In genomic region chr2:223558970-223559369, GRCh38 we compare ENCODE assay signal across 28 cellular contexts. TPM values are rescaled to one million over a fixed set of nuclear protein-coding genes. Genes with fewer than 3 reads are reported as not detected.
DNase-seq lines count a peak whose midpoint lies in the region; ATAC-seq, FAIRE-seq and TF ChIP-seq lines count a peak whose summit lies in the region.
"Had no signal": no experiment of that assay in that cellular context is flagged by ENCODE, and none has a peak within 500 bp of the region (broad histone marks: within the 10 kb centered on the region; RNA-seq: fewer than 3 reads in every experiment).

No MANE protein-coding gene starts in this region.

- TF ChIP-seq POLR2A in A549 (IDR thresholded peaks at IDR 0.05; ENCODE audit: low read length) (no peak), HCT116 (IDR thresholded peaks at IDR 0.05; ENCODE audit: borderline replicate concordance, extremely low read depth, insufficient read depth, insufficient read length) (no peak)

- TF ChIP-seq RAD21 in A549 (conservative IDR thresholded peaks at IDR 0.05 in 1 of 2, IDR thresholded peaks at IDR 0.05 in 1 of 2) (no peak), HCT116 (IDR thresholded peaks at IDR 0.05; ENCODE audit: low read depth) (no peak)

- CTCF ChIA-PET in A549 (lab: Yijun Ruan, JAX), result interaction anchor here (1.2 kb wide), 1 partner anchor 587 kb away, joined by 7 read pairs; no protein-coding TSS in a partner anchor
- CTCF ChIA-PET in HCT116 (lab: Charles Lee), result interaction anchor here (1.0 kb wide), 1 partner anchor 281 kb away, joined by 4 read pairs; no protein-coding TSS in a partner anchor
- CTCF ChIA-PET in OCI-LY7 (lab: Charles Lee; ENCODE audit: unreplicated experiment), result no interaction called here

- H3K4me3 ChIP-seq in A549, result no peak overlapping the region
- H3K4me3 ChIP-seq in HCT116 (replicated peaks in 1 of 2; ENCODE audit: low read depth in 1 of 2, low read length in 2 of 2), result peak overlapping the region in 1 of 2 experiments; percentile 18; a peak in 1 of 4 replicates
- H3K4me3 ChIP-seq in OCI-LY3 (ENCODE audit: low read length), result no peak overlapping the region
- no peak overlapping the region for H3K4me3 ChIP-seq in endodermal cell (ENCODE audit: low read length)
- no peak overlapping the region for H3K4me3 ChIP-seq in OCI-LY7 (ENCODE audit: low read depth, low read length, poor library complexity, severe bottlenecking)
- H3K4me3 ChIP-seq: Peyer's patch had no signal

- H3K4me3 Mint-ChIP-seq in endodermal cell, result no peak overlapping the region
- H3K4me3 Mint-ChIP-seq: CD8-positive, alpha-beta memory T cell had no signal

- H3K4me2 ChIP-seq in A549 (0 out of 3 replicates have a peak overlapping the region, but pooled peaks have one; percentile 24), HCT116 (ENCODE audit: low read length) (peak overlapping the region; percentile 86), OCI-LY3 (ENCODE audit: low read length) (0 out of 2 replicates have a peak overlapping the region, but pooled peaks have one; percentile 17), OCI-LY7 (ENCODE audit: low read length) (no peak overlapping the region)

- H2AFZ ChIP-seq in HCT116 (ENCODE audit: low read depth, low read length, poor library complexity, severe bottlenecking) (no peak overlapping the region), OCI-LY3 (ENCODE audit: low read depth, low read length) (no peak overlapping the region), OCI-LY7 (ENCODE audit: low read length) (no peak overlapping the region)

- RAD21 ChIA-PET in HCT116 (lab: Charles Lee; ENCODE audit: low non-redundant PET in 1 of 2, low total read pairs in 2 of 2, uncharacterized antibody in 2 of 2, unreplicated experiment in 2 of 2), result interaction anchor here in 1 of 2 experiments (1.2 kb wide), 1 partner anchor 9 kb away, joined by 3 read pairs; no protein-coding TSS in a partner anchor

- H3K36me3 ChIP-seq in HCT116 (ENCODE audit: control insufficient read depth in 1 of 2, insufficient read depth in 2 of 2, low read length in 2 of 2) (peaks cover 0 to 9% of the 10 kb centered on the region in 2 experiments; a peak in 1 of 4 replicates), OCI-LY3 (replicated peaks; ENCODE audit: low read depth, low read length) (no peaks in the 10 kb centered on the region), endodermal cell (ENCODE audit: control insufficient read depth, insufficient read depth, low read length) (no peaks in the 10 kb centered on the region), OCI-LY7 (ENCODE audit: insufficient read depth, low read length) (no peaks in the 10 kb centered on the region)
- H3K36me3 ChIP-seq: Peyer's patch had no signal

- peaks cover 29% of the 10 kb centered on the region for H3K4me1 ChIP-seq in A549
- H3K4me1 ChIP-seq in HCT116 (ENCODE audit: control insufficient read depth in 1 of 2, insufficient read depth in 2 of 2, low read length in 2 of 2), result peaks cover 92 to 100% of the 10 kb centered on the region in 2 experiments
- no peaks in the 10 kb centered on the region for H3K4me1 ChIP-seq in OCI-LY3 (ENCODE audit: low read length)
- H3K4me1 ChIP-seq in endodermal cell (ENCODE audit: control insufficient read depth, insufficient read depth, low read length), result no peaks in the 10 kb centered on the region
- no peaks in the 10 kb centered on the region for H3K4me1 ChIP-seq in OCI-LY7 (ENCODE audit: insufficient read depth, low read length, poor library complexity, severe bottlenecking)
- H3K4me1 ChIP-seq: Peyer's patch had no signal

- POLR2A ChIA-PET in A549 (lab: Yijun Ruan, JAX), result no interaction called here
- POLR2A ChIA-PET in HCT116 (lab: Charles Lee), result interaction anchor here (1.6 to 2.3 kb wide), 2 partner anchors 9 to 22 kb away, joined by 4 to 12 read pairs; no protein-coding TSS in a partner anchor
- POLR2A ChIA-PET in OCI-LY7 (lab: Charles Lee), result interaction anchor here (0.7 kb wide), 1 partner anchor 305 kb away, joined by 3 read pairs; no protein-coding TSS in a partner anchor

- no peaks in the 10 kb centered on the region for H3K9me2 ChIP-seq in HCT116 (ENCODE audit: insufficient read depth)
- H3K9me2 ChIP-seq in OCI-LY7 (ENCODE audit: insufficient read depth, low read length), result no peaks in the 10 kb centered on the region

- no peaks in the 10 kb centered on the region for H3K36me3 Mint-ChIP-seq in endodermal cell (ENCODE audit: low read depth)
- H3K36me3 Mint-ChIP-seq: CD8-positive, alpha-beta memory T cell had no signal

- H3K27me3 ChIP-seq in HCT116 (ENCODE audit: insufficient read depth, low read length) (no peaks in the 10 kb centered on the region), OCI-LY3 (ENCODE audit: low read depth, low read length) (no peaks in the 10 kb centered on the region), endodermal cell (ENCODE audit: control insufficient read depth, insufficient read depth, low read length, poor library complexity, severe bottlenecking) (no peaks in the 10 kb centered on the region)
- H3K27me3 ChIP-seq: Peyer's patch had no signal

- no peaks in the 10 kb centered on the region for H3K9me3 Mint-ChIP-seq in endodermal cell

- intact Hi-C loops in HCT116 (cut with micrococcal nuclease) (no loop called here), OCI-LY7 (cut with micrococcal nuclease; ENCODE audit: unreplicated experiment) (no loop called here)

- peaks cover 3% of the 10 kb centered on the region for H3K27me3 Mint-ChIP-seq in endodermal cell (ENCODE audit: insufficient read depth)

- peaks cover 39% of the 10 kb centered on the region for H3K79me2 ChIP-seq in HCT116 (ENCODE audit: insufficient read depth, low read length)
- no peaks in the 10 kb centered on the region for H3K79me2 ChIP-seq in OCI-LY3 (ENCODE audit: low read length)
- H3K79me2 ChIP-seq in OCI-LY7 (ENCODE audit: insufficient read depth, low read depth, low read length), result no peaks in the 10 kb centered on the region

- TF ChIP-seq CTCF in A549 (IDR thresholded peaks at IDR 0.05) (no peak), HCT116 (IDR thresholded peaks at IDR 0.05 in 2 of 3, conservative IDR thresholded peaks at IDR 0.05 in 1 of 3; ENCODE audit: borderline replicate concordance in 1 of 3, insufficient read depth in 1 of 3, low read depth in 2 of 3, low read length in 2 of 3) (no peak), OCI-LY3 (IDR thresholded peaks at IDR 0.05; ENCODE audit: low read depth, low read length) (no peak), endodermal cell (conservative IDR thresholded peaks at IDR 0.05) (no peak), OCI-LY7 (conservative IDR thresholded peaks at IDR 0.05; ENCODE audit: low read length) (no peak)

- no peaks in the 10 kb centered on the region for H3K9me3 ChIP-seq in A549
- no peaks in the 10 kb centered on the region for H3K9me3 ChIP-seq in HCT116 (ENCODE audit: control insufficient read depth in 1 of 2, insufficient read depth in 1 of 2, low read depth in 1 of 2, low read length in 2 of 2)
- no peaks in the 10 kb centered on the region for H3K9me3 ChIP-seq in OCI-LY3 (ENCODE audit: insufficient read depth, low read length)
- no peaks in the 10 kb centered on the region for H3K9me3 ChIP-seq in endodermal cell (ENCODE audit: control insufficient read depth, low read length)
- H3K9me3 ChIP-seq in OCI-LY7 (ENCODE audit: low read length), result no peaks in the 10 kb centered on the region
- H3K9me3 ChIP-seq: Peyer's patch had no signal

- BruUV-seq in HCT116 (replicated peaks; lab: Mats Ljungman, UMichigan), result no TSS peak
- BruUV-seq in OCI-LY7 (replicated peaks; lab: Mats Ljungman, UMichigan), result no TSS peak

- ATAC-seq in A549 (no peak), HCT116 (no peak)

- H3K27ac ChIP-seq in A549, result no peak overlapping the region
- H3K27ac ChIP-seq in HCT116 (ENCODE audit: low read depth, low read length), result peak overlapping the region; percentile 98
- no peak overlapping the region for H3K27ac ChIP-seq in OCI-LY3 (ENCODE audit: low read length)
- no peak overlapping the region for H3K27ac ChIP-seq in endodermal cell (ENCODE audit: low read depth, low read length)
- H3K27ac ChIP-seq in OCI-LY7 (ENCODE audit: low read depth, low read length, poor library complexity, severe bottlenecking), result no peak overlapping the region
- H3K27ac ChIP-seq: Peyer's patch had no signal

- no peak for TF ChIP-seq EP300 in A549 (IDR thresholded peaks at IDR 0.05)

- H3K4me1 Mint-ChIP-seq in endodermal cell, result peaks cover 6% of the 10 kb centered on the region
- H3K4me1 Mint-ChIP-seq: CD8-positive, alpha-beta memory T cell had no signal

- DNase-seq in NCI-H748 (lab: John Stamatoyannopoulos, UW; ENCODE audit: unreplicated experiment), result peak; percentile 31
- no peak for DNase-seq in NCI-H748 treated with DMSO at 0.1 percent for 48 hours (lab: John Stamatoyannopoulos, UW)
- no peak for DNase-seq in A549 (ENCODE audit: low read depth in 1 of 2, low spot score in 1 of 2)
- no peak for DNase-seq in HCT116 (ENCODE audit: low read depth, low spot score)
- no peak for DNase-seq in endodermal cell
- DNase-seq in OCI-LY7 (ENCODE audit: low spot score), result no peak
- DNase-seq in activated CD8-positive, alpha-beta memory T cell treated with anti-CD3 and anti-CD28 coated beads, Interleukin-2, amount 50 U/mL, for 48 hours, result no peak
- DNase-seq: C1 segment of cervical spinal cord; CD8-positive, alpha-beta memory T cell; DMS 273 treated with DMSO at 0.1 percent for 48 hours; DMS79; GF-D8; GOT3; HCEC 1CT; IMR-90; KG1; NCI-H1092; NCI-H1417 treated with DMSO at 0.1 percent for 48 hours; NCI-H1694 treated with DMSO at 0.1 percent for 48 hours; NCI-H226; NCI-H510A treated with DMSO at 0.1 percent for 48 hours; NCI-H774; OCI-M1; Peyer's patch; SHP77 treated with DMSO at 0.1 percent for 48 hours; SW 1271 had no signal

- H3K9ac ChIP-seq in HCT116 (ENCODE audit: low read length) (peak overlapping the region; percentile 86), OCI-LY3 (ENCODE audit: low read length) (no peak overlapping the region), endodermal cell (ENCODE audit: extremely low read depth, low read length, poor library complexity, severe bottlenecking) (no peak overlapping the region)

- no peak for FAIRE-seq in A549 (lab: Jason Lieb, UNC)
- FAIRE-seq: GM12891 had no signal

- no peaks in the 10 kb centered on the region for H4K20me1 ChIP-seq in HCT116 (ENCODE audit: insufficient read depth)
- no peaks in the 10 kb centered on the region for H4K20me1 ChIP-seq in OCI-LY3 (ENCODE audit: insufficient read depth, low read length)
- no peaks in the 10 kb centered on the region for H4K20me1 ChIP-seq in OCI-LY7 (ENCODE audit: insufficient read depth, low read length)

- H3K27ac Mint-ChIP-seq in endodermal cell, result no peak overlapping the region
- H3K27ac Mint-ChIP-seq: CD8-positive, alpha-beta memory T cell had no signal

- 34% methylated on average over 1 of the region's 1 CpG for WGBS in A549 (ENCODE audit: missing lambda C conversion rate)
- 94% methylated on average over 1 of the region's 1 CpG; no CpG with 5 or more reads in 1 of the 2 experiments for WGBS in endodermal cell (ENCODE audit: insufficient coverage in 1 of 2, insufficient read length in 1 of 2), 2 experiments

RNA-seq across cellular contexts. Expression of gene SCG2, which starts 43.2 kb away (rescaled TPM):
- polyA plus RNA-seq in A549 (2011; rRNA removed) (10.2 and 11.6 TPM in 2 replicates), A549 (2017; fragmentation: RNase III; extraction: RNeasy Plus Mini Kit Qiagen cat#74134 plus additional on column Dnase treatment) (0.42 to 0.84 TPM (median 0.76 TPM) in 3 replicates)
- 0.82 and 0.93 TPM in 2 replicates for polyA plus RNA-seq in A549 (2012; cell fraction: cytosol; rRNA removed)
- polyA plus RNA-seq in A549 (2012; cell fraction: nucleus; rRNA removed), result 0.37 and 0.77 TPM in 2 replicates
- polyA minus RNA-seq in A549 (2011; rRNA and poly(A)+ RNA removed), result 0.68 and 1.7 TPM in 2 replicates
- total RNA-seq in HCT116 (2021; ENCODE audit: unreplicated experiment) (19.8 TPM), endodermal cell (under 1 TPM in 1 of 2 donors, not detected in 1; 0.13 TPM), OCI-LY7 (2022) (not detected in 2 replicates)
- 12.7 and 15.5 TPM in 2 replicates for polyA plus RNA-seq in HCT116 (2012)
- 5.3 TPM for polyA plus RNA-seq in endodermal cell (2013, experiment 1 of 2)
- polyA plus RNA-seq in endodermal cell (2013, experiment 2 of 2), result 6.2 TPM
- total RNA-seq in OCI-LY7 (2014; rRNA removed; shearing (Covaris generic)), result 0.06 and 0.26 TPM in 2 replicates
- total RNA-seq: CD8-positive, alpha-beta memory T cell had no signal
- polyA plus RNA-seq: CD8-positive, alpha-beta memory T cell had no signal

Comparison
In these comparisons a context has a peak if more than half of its experiments do, and no peak if none do; other contexts are left out.
1. RNA of gene SCG2, which starts 43.2 kb away (total RNA-seq): 19.8 TPM in HCT116 (single experiment); 0.06 to 0.26 TPM in OCI-LY7 and 0.13 TPM in endodermal cell; every median in the first group is over 10 times any median in the second.